8 cellular contexts compared by ENCODE assay signal in the genomic region with DNA sequence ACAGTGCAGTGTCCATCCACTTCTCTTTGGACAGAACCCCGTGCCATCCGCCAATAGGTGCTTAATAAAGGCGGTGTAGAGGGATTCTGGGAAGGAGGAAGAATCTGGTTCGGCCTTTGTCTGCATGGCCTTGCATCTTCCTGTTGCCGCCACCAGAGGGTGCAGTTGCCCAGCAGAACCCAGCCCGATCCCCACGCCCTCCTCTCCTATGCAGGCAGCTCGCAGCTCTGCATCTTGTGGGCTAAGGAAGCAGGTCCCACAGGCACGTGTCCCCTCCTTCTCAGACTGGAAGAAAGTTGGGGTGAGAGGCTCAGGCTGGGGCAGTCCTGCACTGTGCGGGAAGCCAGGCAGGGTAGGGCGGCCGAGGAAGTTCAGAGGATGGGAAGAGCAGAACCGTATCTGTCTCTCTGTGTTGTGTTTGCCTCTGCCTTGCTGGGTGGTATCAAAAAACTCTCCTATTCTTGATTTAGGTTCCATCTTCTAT. TPM values are rescaled to one million over a fixed set of nuclear protein-coding genes. Genes with fewer than 3 reads are reported as not detected.
DNase-seq lines count a peak whose midpoint lies in the region; ATAC-seq and TF ChIP-seq lines count a peak whose summit lies in the region.

No MANE protein-coding gene starts in this region.

- no peak overlapping the region for H2BK15ac ChIP-seq in neuronal stem cell (ENCODE audit: low read length)

- H3K4me3 Mint-ChIP-seq in activated T-cell treated with anti-CD3 and anti-CD28 coated beads, Interleukin-2, amount 50 U/mL, for 4 hours: no peak overlapping the region

- no peak overlapping the region for H2BK5ac ChIP-seq in neuronal stem cell (ENCODE audit: low read length)

- H3K18ac ChIP-seq in neuronal stem cell (ENCODE audit: low read length): peak overlapping the region; percentile 80

- H3K27me3 Mint-ChIP-seq in activated T-cell treated with anti-CD3 and anti-CD28 coated beads, Interleukin-2, amount 50 U/mL, for 4 hours (ENCODE audit: low read depth): no peaks in the 10 kb centered on the region

- H3K4me3 ChIP-seq in Peyer's patch (no peak overlapping the region), neuronal stem cell (ENCODE audit: low read length in 2 of 2) (no peak overlapping the region)

- no peak overlapping the region for H3K14ac ChIP-seq in neuronal stem cell (ENCODE audit: low read length)

- H3K23ac ChIP-seq in neuronal stem cell (ENCODE audit: low read depth, low read length, poor library complexity): peak overlapping the region; percentile 6

- H2BK12ac ChIP-seq in neuronal stem cell (ENCODE audit: low read length): no peak overlapping the region

- H3K4ac ChIP-seq in neuronal stem cell (ENCODE audit: low read length): no peak overlapping the region

- H3K9me3 ChIP-seq in Peyer's patch: no peaks in the 10 kb centered on the region
- no peaks in the 10 kb centered on the region for H3K9me3 ChIP-seq in neuronal stem cell (replicated peaks in 1 of 2; ENCODE audit: control insufficient read depth in 2 of 2, insufficient read depth in 1 of 2, low read depth in 1 of 2, low read length in 2 of 2)

- TF ChIP-seq POLR2A in Peyer's patch (IDR thresholded peaks at IDR 0.05): no peak

- ATAC-seq in activated T-cell treated with anti-CD3 and anti-CD28 coated beads, Interleukin-2, amount 50 U/mL, for 4 hours: peak; percentile 88 to 93

- no peak overlapping the region for H2BK120ac ChIP-seq in neuronal stem cell (ENCODE audit: low read depth, low read length)

- H3K4me1 ChIP-seq in Peyer's patch (peaks cover 0 to 5% (median 0%) of the 10 kb centered on the region in 4 donors), neuronal stem cell (ENCODE audit: control insufficient read depth in 2 of 2, insufficient read depth in 1 of 2, low read depth in 1 of 2, low read length in 2 of 2) (peaks cover 5% of the 10 kb centered on the region in 2 donors)

- peaks cover 5% of the 10 kb centered on the region for H3K4me1 Mint-ChIP-seq in activated T-cell treated with anti-CD3 and anti-CD28 coated beads, Interleukin-2, amount 50 U/mL, for 4 hours (ENCODE audit: low read depth)

- peak overlapping the region; percentile 97 for H2AFZ ChIP-seq in neuronal stem cell (ENCODE audit: low read length)

- H3K36me3 ChIP-seq in Peyer's patch (no peaks in the 10 kb centered on the region), neuronal stem cell (replicated peaks in 1 of 2; ENCODE audit: control insufficient read depth in 2 of 2, insufficient read depth in 2 of 2, low read length in 2 of 2) (no peaks in the 10 kb centered on the region)

- H2AK5ac ChIP-seq in neuronal stem cell (ENCODE audit: low read depth, low read length): no peak overlapping the region

- no peak overlapping the region for H4K8ac ChIP-seq in neuronal stem cell (ENCODE audit: low read depth, low read length)

- no peaks in the 10 kb centered on the region for H3K9me3 Mint-ChIP-seq in activated T-cell treated with anti-CD3 and anti-CD28 coated beads, Interleukin-2, amount 50 U/mL, for 4 hours

- no peaks in the 10 kb centered on the region for H3K36me3 Mint-ChIP-seq in activated T-cell treated with anti-CD3 and anti-CD28 coated beads, Interleukin-2, amount 50 U/mL, for 4 hours (ENCODE audit: insufficient read depth)

- H3K27me3 ChIP-seq in Peyer's patch: no peaks in the 10 kb centered on the region
- peaks cover 0 to 2% (median 0%) of the 10 kb centered on the region in 3 experiments for H3K27me3 ChIP-seq in neuronal stem cell (ENCODE audit: control insufficient read depth in 3 of 3, insufficient read depth in 3 of 3, low read depth in 1 of 3, low read length in 3 of 3)

- TF ChIP-seq CTCF in Peyer's patch (IDR thresholded peaks at IDR 0.05): peak; percentile 77 to 98 (median 93)

- no peak overlapping the region for H3K27ac ChIP-seq in Peyer's patch
- H3K27ac ChIP-seq in neuronal stem cell (replicated peaks; ENCODE audit: low read length): no peak overlapping the region

- DNase-seq in AML-193 (lab: John Stamatoyannopoulos, UW): peak; percentile 44 to 60
- peak; percentile 81 for DNase-seq in GM19238 (ENCODE audit: insufficient read length, low spot score)
- DNase-seq in KBM-7: peak; percentile 81
- peak; percentile 65 to 86 (median 83) for DNase-seq in Peyer's patch
- DNase-seq in activated T-cell treated with anti-CD3 and anti-CD28 coated beads, Interleukin-2, amount 50 U/mL, for 4 hours: peak; percentile 56
- peak; percentile 82 for DNase-seq in fibroblast of peridontal ligament (ENCODE audit: extremely low read depth)
- peak; percentile 76 for DNase-seq in neuronal stem cell (ENCODE audit: low spot score)
- DNase-seq in superior temporal gyrus (ENCODE audit: extremely low spot score): peak; percentile 89

- no CpG with 5 or more reads among the region's 13 CpGs for WGBS in neuronal stem cell (ENCODE audit: extremely low coverage in 2 of 2, insufficient read length in 2 of 2, insufficient replicate concordance in 1 of 2), 2 donors

- peaks cover 3% of the 10 kb centered on the region for H3K79me1 ChIP-seq in neuronal stem cell (ENCODE audit: low read depth, low read length)

- H3K4me2 ChIP-seq in neuronal stem cell (ENCODE audit: insufficient read depth, low read length, poor library complexity, severe bottlenecking): no peak overlapping the region

- in situ Hi-C loops in KBM-7 (cut with MboI; ENCODE audit: low pct_unique_long_range_greater_than_20kb, low sequenced_read_pairs): loop anchor here (10.0 kb wide), 2 partner anchors 145 to 235 kb away; no protein-coding TSS in a partner anchor

- H3K9ac ChIP-seq in neuronal stem cell (ENCODE audit: low read depth, low read length, poor library complexity): no peak overlapping the region

- no peak overlapping the region for H4K91ac ChIP-seq in neuronal stem cell (ENCODE audit: low read depth, low read length, poor library complexity)

RNA-seq across cellular contexts. Expression of a gene that starts 20.8 kb away (rescaled TPM):
- total RNA-seq in Peyer's patch: 10 to 100 TPM in 3 of 4 donors, 1 to 10 TPM in 1; 6.7 to 47.9 (median 14.9) TPM
- 1 to 10 TPM in 2 of 3 donors, under 1 TPM in 1; 0.81 to 1.3 (median 1.1) TPM for total RNA-seq in activated T-cell treated with anti-CD3 and anti-CD28 coated beads, Interleukin-2, amount 50 U/mL, for 4 hours
- polyA plus RNA-seq in neuronal stem cell (2013, experiment 1 of 2): 112 TPM
- polyA plus RNA-seq in neuronal stem cell (2013, experiment 2 of 2): 121 TPM

RNA-seq across cellular contexts. Expression of a gene that starts 52.8 kb away (rescaled TPM):
- 100 to 1,000 TPM; 139 to 306 (median 160) TPM for total RNA-seq in Peyer's patch
- total RNA-seq in activated T-cell treated with anti-CD3 and anti-CD28 coated beads, Interleukin-2, amount 50 U/mL, for 4 hours: 10 to 100 TPM; 51.5 to 54.3 (median 52.4) TPM
- polyA plus RNA-seq in neuronal stem cell (2013, experiment 1 of 2): 31.8 TPM
- 29.5 TPM for polyA plus RNA-seq in neuronal stem cell (2013, experiment 2 of 2)
